In genomic region chr4:88757776-88758175, GRCh38 we compare ENCODE assay signal across 36 cellular contexts.
DNase-seq lines count a peak whose midpoint lies in the region; ATAC-seq, FAIRE-seq and TF ChIP-seq lines count a peak whose summit lies in the region.
"Had no signal": no experiment of that assay in that cellular context is flagged by ENCODE, and none has a peak within 500 bp of the region (broad histone marks: within the 10 kb centered on the region; RNA-seq: fewer than 3 reads in every experiment).

No MANE protein-coding gene starts in this region.

- H3K36me3 Mint-ChIP-seq in H9 (ENCODE audit: insufficient read depth in 1 of 3, low read depth in 3 of 3): peaks cover 0 to 4% (median 0%) of the 10 kb centered on the region in 3 experiments; a peak in 1 of 7 replicates
- H3K36me3 Mint-ChIP-seq in naive thymus-derived CD4-positive, alpha-beta T cell: peaks cover 0 to 24% (median 11%) of the 10 kb centered on the region in 5 donors
- H3K36me3 Mint-ChIP-seq in nephron progenitor cell (ENCODE audit: low read depth): peaks cover 23% of the 10 kb centered on the region
- H3K36me3 Mint-ChIP-seq: activated CD8-positive, alpha-beta memory T cell treated with anti-CD3 and anti-CD28 coated beads, Interleukin-2, amount 10 ng/mL, durations not matched to agents 7 days and 5 days had no signal

- POLR2A ChIA-PET in K562 (lab: Yijun Ruan, JAX): interaction anchor here (0.6 kb wide), 1 partner anchor 206 kb away, joined by 3 read pairs; no protein-coding TSS in a partner anchor
- POLR2A ChIA-PET in naive thymus-derived CD4-positive, alpha-beta T cell (lab: Charles Lee): interaction anchor here (0.6 to 1.2 kb wide), 2 partner anchors 35 to 1486 kb away, joined by 3 read pairs; no protein-coding TSS in a partner anchor

- H2BK20ac ChIP-seq in H9 (ENCODE audit: low read depth, low read length, poor library complexity, severe bottlenecking): no peak overlapping the region

- no peaks in the 10 kb centered on the region for H3K27me3 ChIP-seq in H9 (ENCODE audit: insufficient read depth, low read length)
- no peaks in the 10 kb centered on the region for H3K27me3 ChIP-seq in K562 (ENCODE audit: control insufficient read depth in 2 of 2, insufficient read depth in 2 of 2, low read length in 2 of 2)
- H3K27me3 ChIP-seq in right lobe of liver: no peaks in the 10 kb centered on the region
- H3K27me3 ChIP-seq in skeletal muscle tissue (ENCODE audit: control insufficient read depth in 3 of 3, insufficient read depth in 3 of 3, low read length in 3 of 3): no peaks in the 10 kb centered on the region
- H3K27me3 ChIP-seq in naive thymus-derived CD4-positive, alpha-beta T cell (ENCODE audit: control insufficient read depth in 2 of 2, insufficient read depth in 2 of 2, low read length in 2 of 2): no peaks in the 10 kb centered on the region
- no peaks in the 10 kb centered on the region for H3K27me3 ChIP-seq in MM.1S (replicated peaks; ENCODE audit: insufficient read depth, low read length)
- H3K27me3 ChIP-seq: esophagus squamous epithelium, hepatocyte, neutrophil, testis, vagina had no signal

- H2AFZ ChIP-seq in H9 (ENCODE audit: low read length) (no peak overlapping the region), K562 (ENCODE audit: low read depth, low read length) (peak overlapping the region; percentile 53; the same call in 1 of the 2 replicates), MM.1S (ENCODE audit: low read length) (no peak overlapping the region)
- H2AFZ ChIP-seq: hepatocyte had no signal

- ATAC-seq in K562 (peak; percentile 25; the same call in 2 of the 3 replicates), right lobe of liver (no peak)
- ATAC-seq in naive thymus-derived CD4-positive, alpha-beta T cell: no peak
- ATAC-seq: activated CD8-positive, alpha-beta memory T cell treated with anti-CD3 and anti-CD28 coated beads, Interleukin-2, amount 10 ng/mL, durations not matched to agents 7 days and 5 days; activated naive CD8-positive, alpha-beta T cell treated with anti-CD3 and anti-CD28 coated beads, Interleukin-2, amount 50 U/mL, for 24 hours had no signal

- H4K20me1 ChIP-seq in H9 (ENCODE audit: control insufficient read depth, insufficient read depth, insufficient read length) (no peaks in the 10 kb centered on the region), K562 (replicated peaks; ENCODE audit: control insufficient read depth, insufficient read depth, low read length) (peaks cover 5% of the 10 kb centered on the region; the same call in 1 of the 2 replicates), MM.1S (ENCODE audit: insufficient read depth, low read length) (no peaks in the 10 kb centered on the region)

- no peak overlapping the region for H3K23ac ChIP-seq in H9 (ENCODE audit: insufficient read length, low read depth, low read length)

- H2BK5ac ChIP-seq in H9 (ENCODE audit: insufficient read length, low read length): no peak overlapping the region

- FAIRE-seq in K562 (lab: Jason Lieb, UNC): no peak
- FAIRE-seq: TTC549 had no signal

- H3K4me1 ChIP-seq in H9 (ENCODE audit: insufficient read depth, low read length) (peaks cover 2% of the 10 kb centered on the region; the same call in 1 of the 2 replicates), K562 (replicated peaks in 1 of 2; ENCODE audit: control insufficient read depth in 2 of 2, insufficient read depth in 2 of 2, low read length in 2 of 2) (peaks cover 7 to 22% of the 10 kb centered on the region in 2 experiments; a peak in 4 of 5 replicates), right lobe of liver (peaks cover 0 to 59% (median 17%) of the 10 kb centered on the region in 4 donors), skeletal muscle tissue (ENCODE audit: control insufficient read depth in 3 of 3, insufficient read depth in 3 of 3, low read length in 3 of 3) (peaks cover 9 to 22% (median 14%) of the 10 kb centered on the region in 3 donors), MM.1S (ENCODE audit: low read length) (no peaks in the 10 kb centered on the region)
- H3K4me1 ChIP-seq in naive thymus-derived CD4-positive, alpha-beta T cell (ENCODE audit: control insufficient read depth in 2 of 2, insufficient read depth in 2 of 2, low read length in 2 of 2): no peaks in the 10 kb centered on the region
- H3K4me1 ChIP-seq: prostate gland had no signal

- H3K4me3 ChIP-seq in K562: no peak overlapping the region
- peak overlapping the region in 2 of 3 donors; percentile 17 to 27 for H3K4me3 ChIP-seq in right lobe of liver
- H3K4me3 ChIP-seq in skeletal muscle tissue (ENCODE audit: low read length in 3 of 3): peak overlapping the region; percentile 67 to 79 (median 72)
- no peak overlapping the region for H3K4me3 ChIP-seq in naive thymus-derived CD4-positive, alpha-beta T cell (ENCODE audit: low read length)
- H3K4me3 ChIP-seq in MM.1S (ENCODE audit: low read length): no peak overlapping the region
- H3K4me3 ChIP-seq: esophagus squamous epithelium, hepatocyte, prostate gland, testis had no signal

- no peak overlapping the region for H2BK15ac ChIP-seq in H9 (ENCODE audit: low read depth, low read length)

- no peak overlapping the region for H3K56ac ChIP-seq in H9 (ENCODE audit: insufficient read length, low read depth, low read length)

- H4K5ac ChIP-seq in H9 (ENCODE audit: insufficient read length, low read depth, low read length): no peak overlapping the region

- H2BK12ac ChIP-seq in H9 (ENCODE audit: insufficient read length, low read depth, low read length): no peak overlapping the region

- no peak overlapping the region for H3T11ph ChIP-seq in H9 (ENCODE audit: low read length)

- TF ChIP-seq CTCF in H9 (conservative IDR thresholded peaks at IDR 0.05) (no peak), K562 (IDR thresholded peaks at IDR 0.05 in 2 of 3, conservative IDR thresholded peaks at IDR 0.05 in 1 of 3; ENCODE audit: insufficient read depth in 2 of 3, low read depth in 1 of 3, low read length in 3 of 3) (no peak), right lobe of liver (IDR thresholded peaks at IDR 0.05) (no peak), nephron progenitor cell (IDR thresholded peaks at IDR 0.05) (no peak), MM.1S (IDR thresholded peaks at IDR 0.05; ENCODE audit: low read length) (no peak)

- BruUV-seq in K562 (replicated peaks; lab: Mats Ljungman, UMichigan): no TSS peak

- CTCF ChIA-PET in K562 (lab: Yijun Ruan, JAX; ENCODE audit: low intra/inter-chr PET ratio): no interaction called here
- CTCF ChIA-PET in naive thymus-derived CD4-positive, alpha-beta T cell (lab: Charles Lee): no interaction called here

- H2AK5ac ChIP-seq in H9 (ENCODE audit: insufficient read length, low read length): no peak overlapping the region

- no peaks in the 10 kb centered on the region for H3K23me2 ChIP-seq in H9 (ENCODE audit: insufficient read length, low read depth, low read length, poor library complexity, severe bottlenecking)

- H4K8ac ChIP-seq in H9 (replicated peaks; ENCODE audit: insufficient read length, low read depth, low read length): no peak overlapping the region

- H3K4me2 ChIP-seq in H9 (ENCODE audit: insufficient read depth, insufficient read length, low read length) (no peak overlapping the region), K562 (ENCODE audit: insufficient read depth, low read length) (peak overlapping the region; percentile 34; the same call in 1 of the 2 replicates), MM.1S (ENCODE audit: low read depth, low read length) (no peak overlapping the region)
- H3K4me2 ChIP-seq: hepatocyte had no signal

- no peak for TF ChIP-seq RAD21 in K562 (CRISPR knock-in tag; conservative IDR thresholded peaks at IDR 0.05 in 1 of 2, IDR thresholded peaks at IDR 0.05 in 1 of 2)

- H3K18ac ChIP-seq in H9 (ENCODE audit: insufficient read length, low read depth, low read length): no peak overlapping the region

- H3K9ac ChIP-seq in H9 (ENCODE audit: extremely low read depth, insufficient read length, low read length): no peak overlapping the region
- H3K9ac ChIP-seq in K562 (ENCODE audit: insufficient read depth in 1 of 2, low read depth in 2 of 2, low read length in 2 of 2): no peak overlapping the region
- H3K9ac ChIP-seq in skeletal muscle tissue (ENCODE audit: low read depth in 1 of 3, low read length in 3 of 3): peak overlapping the region in 2 of 3 donors; percentile 66 to 77
- H3K9ac ChIP-seq in MM.1S (ENCODE audit: low read length): no peak overlapping the region

- no peaks in the 10 kb centered on the region for H3K9me1 ChIP-seq in K562 (ENCODE audit: control insufficient read depth, insufficient read depth, low read length)

- no peak overlapping the region for H3K4me3 Mint-ChIP-seq in H9
- no peak overlapping the region for H3K4me3 Mint-ChIP-seq in naive thymus-derived CD4-positive, alpha-beta T cell
- H3K4me3 Mint-ChIP-seq in nephron progenitor cell: no peak overlapping the region
- H3K4me3 Mint-ChIP-seq: activated CD8-positive, alpha-beta memory T cell treated with anti-CD3 and anti-CD28 coated beads, Interleukin-2, amount 10 ng/mL, durations not matched to agents 7 days and 5 days; activated naive CD8-positive, alpha-beta T cell treated with anti-CD3 and anti-CD28 coated beads, Interleukin-2, amount 50 U/mL, for 24 hours; CD4-positive, alpha-beta T cell; central memory CD8-positive, alpha-beta T cell had no signal

- H3K4me1 Mint-ChIP-seq in H9 (peaks cover 24 to 31% of the 10 kb centered on the region in 2 experiments), nephron progenitor cell (peaks cover 28% of the 10 kb centered on the region)
- H3K4me1 Mint-ChIP-seq in naive thymus-derived CD4-positive, alpha-beta T cell: peaks cover 0 to 4% (median 0%) of the 10 kb centered on the region in 7 donors
- H3K4me1 Mint-ChIP-seq: central memory CD8-positive, alpha-beta T cell had no signal

- intact Hi-C loops in K562 (cut with micrococcal nuclease): no loop called here
- intact Hi-C loops in right lobe of liver (cut with DNase I): no loop called here
- intact Hi-C loops in naive thymus-derived CD4-positive, alpha-beta T cell (cut with micrococcal nuclease): no loop called here

- no peak overlapping the region for H3K14ac ChIP-seq in H9 (ENCODE audit: insufficient read depth, low read length)

- H3K36me3 ChIP-seq in K562 (ENCODE audit: control insufficient read depth, insufficient read depth, low read length) (peaks cover 8% of the 10 kb centered on the region), right lobe of liver (no peaks in the 10 kb centered on the region), skeletal muscle tissue (ENCODE audit: control insufficient read depth in 3 of 3, insufficient read depth in 3 of 3, low read length in 3 of 3) (peaks cover 3 to 9% (median 4%) of the 10 kb centered on the region in 3 donors), MM.1S (replicated peaks; ENCODE audit: insufficient read depth, low read length) (no peaks in the 10 kb centered on the region)
- H3K36me3 ChIP-seq in naive thymus-derived CD4-positive, alpha-beta T cell (ENCODE audit: control insufficient read depth in 2 of 3, insufficient read depth in 3 of 3, low read length in 3 of 3): peaks cover 0 to 30% (median 0%) of the 10 kb centered on the region in 3 experiments
- H3K36me3 ChIP-seq: neutrophil, prostate gland, vagina had no signal

- no peak overlapping the region for H3K4ac ChIP-seq in H9 (ENCODE audit: low read depth, low read length)

- no CpG with 5 or more reads among the region's 6 CpGs for WGBS in H9 (ENCODE audit: extremely low coverage, insufficient read length, low lambda C conversion rate)
- 58% methylated on average over 6 of the region's 6 CpGs for whole genome bisulfite sequencing in K562 (ENCODE audit: insufficient coverage, low coverage, missing lambda C conversion rate)
- 46% methylated on average over 6 of the region's 6 CpGs for WGBS in right lobe of liver (ENCODE audit: insufficient coverage, low coverage, low lambda C conversion rate, missing lambda C conversion rate)

- TF ChIP-seq POLR2A in K562 (conservative IDR thresholded peaks at IDR 0.05) (no peak), right lobe of liver (IDR thresholded peaks at IDR 0.05) (no peak)

- TF ChIP-seq EP300 in K562 (IDR thresholded peaks at IDR 0.05; ENCODE audit: low read length): no peak

- H2BK120ac ChIP-seq in H9 (ENCODE audit: low read depth, low read length, poor library complexity, severe bottlenecking): no peak overlapping the region

- H3K9me2 ChIP-seq in MM.1S (replicated peaks; ENCODE audit: insufficient read depth, low read length): no peaks in the 10 kb centered on the region

- H3K27ac ChIP-seq in H9 (ENCODE audit: insufficient read length, low read depth, low read length): no peak overlapping the region
- peak overlapping the region; percentile 16; the same call in 1 of the 3 replicates for H3K27ac ChIP-seq in K562 (ENCODE audit: extremely low read depth, low read depth, low read length)
- H3K27ac ChIP-seq in right lobe of liver: peak overlapping the region in 2 of 3 donors; percentile 72 to 82
- H3K27ac ChIP-seq in skeletal muscle tissue (ENCODE audit: low read depth, low read length): peak overlapping the region; percentile 73
- no peak overlapping the region for H3K27ac ChIP-seq in naive thymus-derived CD4-positive, alpha-beta T cell (ENCODE audit: low read depth, low read length)
- H3K27ac ChIP-seq in MM.1S (ENCODE audit: low read length): no peak overlapping the region
- H3K27ac ChIP-seq: esophagus squamous epithelium, hepatocyte, neutrophil, prostate gland, RWPE1, testis, vagina had no signal

- no peak overlapping the region for H4K91ac ChIP-seq in H9 (ENCODE audit: insufficient read length, low read depth, low read length)

- H3K79me2 ChIP-seq in H9 (ENCODE audit: insufficient read depth, low read length): no peaks in the 10 kb centered on the region
- H3K79me2 ChIP-seq in K562 (ENCODE audit: control insufficient read depth, insufficient read depth, low read length): no peaks in the 10 kb centered on the region
- no peaks in the 10 kb centered on the region for H3K79me2 ChIP-seq in MM.1S (ENCODE audit: low read length)
- H3K79me2 ChIP-seq: hepatocyte had no signal

- H3K79me1 ChIP-seq in H9 (ENCODE audit: insufficient read depth, low read depth, low read length, poor library complexity, severe bottlenecking): no peaks in the 10 kb centered on the region

- no peaks in the 10 kb centered on the region for H3F3A ChIP-seq in MM.1S (ENCODE audit: insufficient read depth, low read length)

- H3K9me3 ChIP-seq in H9 (ENCODE audit: control insufficient read depth, low read depth, low read length): no peaks in the 10 kb centered on the region
- H3K9me3 ChIP-seq in K562 (replicated peaks; ENCODE audit: control insufficient read depth, insufficient read depth, low read depth, low read length): no peaks in the 10 kb centered on the region
- H3K9me3 ChIP-seq in right lobe of liver: no peaks in the 10 kb centered on the region
- no peaks in the 10 kb centered on the region for H3K9me3 ChIP-seq in skeletal muscle tissue (ENCODE audit: control insufficient read depth in 3 of 3, low read length in 3 of 3)
- H3K9me3 ChIP-seq in naive thymus-derived CD4-positive, alpha-beta T cell (ENCODE audit: control insufficient read depth in 2 of 3, low read length in 3 of 3): no peaks in the 10 kb centered on the region
- no peaks in the 10 kb centered on the region for H3K9me3 ChIP-seq in MM.1S (replicated peaks; ENCODE audit: insufficient read depth, low read length)
- H3K9me3 ChIP-seq: esophagus squamous epithelium, neutrophil, prostate gland, testis, vagina had no signal

- H3K27me3 Mint-ChIP-seq in H9 (ENCODE audit: low read depth) (no peaks in the 10 kb centered on the region), nephron progenitor cell (ENCODE audit: low read depth, poor library complexity) (no peaks in the 10 kb centered on the region)
- no peaks in the 10 kb centered on the region for H3K27me3 Mint-ChIP-seq in naive thymus-derived CD4-positive, alpha-beta T cell
- H3K27me3 Mint-ChIP-seq: activated CD8-positive, alpha-beta memory T cell treated with anti-CD3 and anti-CD28 coated beads, Interleukin-2, amount 10 ng/mL, durations not matched to agents 7 days and 5 days; activated naive CD8-positive, alpha-beta T cell treated with anti-CD3 and anti-CD28 coated beads, Interleukin-2, amount 50 U/mL, for 24 hours; CD4-positive, alpha-beta T cell had no signal

- DNase-seq in H9 (no peak), K562 (ENCODE audit: extremely low read depth in 1 of 4, low spot score in 3 of 4) (peak in 1 of 4 experiments; percentile 10), right lobe of liver (no peak), nephron progenitor cell (no peak), MM.1S (no peak), KG1 (lab: John Stamatoyannopoulos, UW) (no peak)
- DNase-seq in naive thymus-derived CD4-positive, alpha-beta T cell: no peak
- DNase-seq: activated CD4-positive, alpha-beta T cell treated with anti-CD3 and anti-CD28 coated beads, Interleukin-2, amount 50 U/mL, for 4 hours; activated CD8-positive, alpha-beta memory T cell treated with anti-CD3 and anti-CD28 coated beads, Interleukin-2, amount 10 ng/mL, durations not matched to agents 7 days and 5 days; activated naive CD4-positive, alpha-beta T cell; activated naive CD8-positive, alpha-beta T cell treated with anti-CD3 and anti-CD28 coated beads, Interleukin-2, amount 50 U/mL, for 24 hours; activated T-cell treated with anti-CD3 and anti-CD28 coated beads, Interleukin-2, amount 50 U/mL, for 48 hours; CD4-positive, alpha-beta T cell; dermis blood vessel endothelial cell; DMS79 treated with DMSO at 0.1 percent for 48 hours; esophagus squamous epithelium; foreskin melanocyte; GF-D8; left cardiac atrium; mesenchymal stem cell; NCI-H1092; NCI-H187; NCI-H2171 treated with DMSO at 0.1 percent for 48 hours; NCI-H526; OCI-M1; stimulated activated naive CD4-positive, alpha-beta T cell; T-helper 1 cell; testis had no signal

- peak overlapping the region; percentile 37 to 46 (median 38); a peak in 2 of 7 replicates for H3K27ac Mint-ChIP-seq in H9
- H3K27ac Mint-ChIP-seq in naive thymus-derived CD4-positive, alpha-beta T cell: peak overlapping the region in 1 of 9 donors; percentile 2
- H3K27ac Mint-ChIP-seq in nephron progenitor cell: no peak overlapping the region
- H3K27ac Mint-ChIP-seq: activated CD8-positive, alpha-beta memory T cell treated with anti-CD3 and anti-CD28 coated beads, Interleukin-2, amount 10 ng/mL, durations not matched to agents 7 days and 5 days; activated naive CD8-positive, alpha-beta T cell treated with anti-CD3 and anti-CD28 coated beads, Interleukin-2, amount 50 U/mL, for 24 hours; CD4-positive, alpha-beta T cell had no signal

- in situ Hi-C loops in K562 (cut with MboI): no loop called here

- H3K9me3 Mint-ChIP-seq in H9 (no peaks in the 10 kb centered on the region), nephron progenitor cell (no peaks in the 10 kb centered on the region)
- no peaks in the 10 kb centered on the region for H3K9me3 Mint-ChIP-seq in naive thymus-derived CD4-positive, alpha-beta T cell
- H3K9me3 Mint-ChIP-seq: activated naive CD8-positive, alpha-beta T cell treated with anti-CD3 and anti-CD28 coated beads, Interleukin-2, amount 50 U/mL, for 24 hours; CD4-positive, alpha-beta T cell; central memory CD8-positive, alpha-beta T cell had no signal

Comparison
In these comparisons a context has a peak if more than half of its experiments do, and no peak if none do; other contexts are left out.
1. H3K27ac ChIP-seq: peak in K562 (single experiment), right lobe of liver (2 of 3) and skeletal muscle tissue (single experiment); none in H9 (single experiment), naive thymus-derived CD4-positive, alpha-beta T cell (single experiment) and MM.1S (single experiment).
2. H3K9ac ChIP-seq: peak in skeletal muscle tissue (2 of 3); none in H9 (single experiment), K562 (0 of 2) and MM.1S (single experiment).
3. H3K4me3 ChIP-seq: peak in right lobe of liver (2 of 3) and skeletal muscle tissue (3 of 3); none in K562 (single experiment), naive thymus-derived CD4-positive, alpha-beta T cell (single experiment) and MM.1S (single experiment).